3 cellular contexts compared by ENCODE assay signal in genomic region chr1:79386730-79387129, GRCh38.
TF ChIP-seq lines count a peak whose summit lies in the region.

No MANE protein-coding gene starts in this region.

TF ChIP-seq in A549, 52 proteins besides CTCF, POLR2A, EP300 and RAD21:
- TF ChIP-seq MAFK (IDR thresholded peaks at IDR 0.05; ENCODE audit: partially characterized antibody) (peak; percentile 65), POLR2AphosphoS2 (conservative IDR thresholded peaks at IDR 0.05; ENCODE audit: low read length) (no peak), ELK1 (IDR thresholded peaks at IDR 0.05; ENCODE audit: low read depth, low read length) (no peak), PHF8 (IDR thresholded peaks at IDR 0.05; ENCODE audit: borderline replicate concordance, low read depth) (no peak), RFX5 (IDR thresholded peaks at IDR 0.05) (no peak)

TF ChIP-seq in IMR-90, 13 proteins besides CTCF, POLR2A, EP300 and RAD21:
- TF ChIP-seq MAFK (IDR thresholded peaks at IDR 0.05; ENCODE audit: low read depth, low read length) (peak; percentile 84), MAZ (IDR thresholded peaks at IDR 0.05; ENCODE audit: borderline replicate concordance, low read depth, low read length) (no peak)

TF ChIP-seq in K562, 482 proteins besides CTCF, POLR2A, EP300 and RAD21:
- TF ChIP-seq ZNF668 (CRISPR knock-in tag; IDR thresholded peaks at IDR 0.05) (no peak), C11orf30 (IDR thresholded peaks at IDR 0.05; ENCODE audit: low read depth) (peak; percentile 29; the same call in 1 of the 2 replicates), MAFK (IDR thresholded peaks at IDR 0.05; ENCODE audit: low read length) (peak; percentile 48; the same call in 1 of the 2 replicates), MAFG (tag; conservative IDR thresholded peaks at IDR 0.05) (peak; percentile 34; the same call in 1 of the 2 replicates), MAFF (IDR thresholded peaks at IDR 0.05; ENCODE audit: low read length) (peak; percentile 37; the same call in 1 of the 2 replicates), BCL6 (CRISPR knock-in tag; IDR thresholded peaks at IDR 0.05) (no peak)
- TF ChIP-seq, protein P1, sequence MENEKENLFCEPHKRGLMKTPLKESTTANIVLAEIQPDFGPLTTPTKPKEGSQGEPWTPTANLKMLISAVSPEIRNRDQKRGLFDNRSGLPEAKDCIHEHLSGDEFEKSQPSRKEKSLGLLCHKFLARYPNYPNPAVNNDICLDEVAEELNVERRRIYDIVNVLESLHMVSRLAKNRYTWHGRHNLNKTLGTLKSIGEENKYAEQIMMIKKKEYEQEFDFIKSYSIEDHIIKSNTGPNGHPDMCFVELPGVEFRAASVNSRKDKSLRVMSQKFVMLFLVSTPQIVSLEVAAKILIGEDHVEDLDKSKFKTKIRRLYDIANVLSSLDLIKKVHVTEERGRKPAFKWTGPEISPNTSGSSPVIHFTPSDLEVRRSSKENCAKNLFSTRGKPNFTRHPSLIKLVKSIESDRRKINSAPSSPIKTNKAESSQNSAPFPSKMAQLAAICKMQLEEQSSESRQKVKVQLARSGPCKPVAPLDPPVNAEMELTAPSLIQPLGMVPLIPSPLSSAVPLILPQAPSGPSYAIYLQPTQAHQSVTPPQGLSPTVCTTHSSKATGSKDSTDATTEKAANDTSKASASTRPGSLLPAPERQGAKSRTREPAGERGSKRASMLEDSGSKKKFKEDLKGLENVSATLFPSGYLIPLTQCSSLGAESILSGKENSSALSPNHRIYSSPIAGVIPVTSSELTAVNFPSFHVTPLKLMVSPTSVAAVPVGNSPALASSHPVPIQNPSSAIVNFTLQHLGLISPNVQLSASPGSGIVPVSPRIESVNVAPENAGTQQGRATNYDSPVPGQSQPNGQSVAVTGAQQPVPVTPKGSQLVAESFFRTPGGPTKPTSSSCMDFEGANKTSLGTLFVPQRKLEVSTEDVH (IDR thresholded peaks at IDR 0.05; ENCODE audit: low read depth, partially characterized antibody), result no peak
TF ChIP-seq in K562: peak in this region for 4.
